Comparison of ENCODE assay signal across 9 cellular contexts in genomic region chr11:83035070-83035854, GRCh38. TPM values are rescaled to one million over a fixed set of nuclear protein-coding genes. Genes with fewer than 3 reads are reported as not detected.
DNase-seq lines count a peak whose midpoint lies in the region; ATAC-seq, FAIRE-seq and TF ChIP-seq lines count a peak whose summit lies in the region.
"Had no signal": no experiment of that assay in that cellular context is flagged by ENCODE, and none has a peak within 500 bp of the region (broad histone marks: within the 10 kb centered on the region; RNA-seq: fewer than 3 reads in every experiment).

No MANE protein-coding gene starts in this region.

- 29 to 65% methylated on average over 6 of the region's 6 CpGs for WGBS in esophagus squamous epithelium, 2 donors

- H3K4me1 ChIP-seq in esophagus squamous epithelium (peaks cover 23 to 51% (median 34%) of the 10 kb centered on the region in 3 donors), subcutaneous abdominal adipose tissue (ENCODE audit: control insufficient read depth in 5 of 5, insufficient read depth in 5 of 5, low read length in 5 of 5) (peaks cover 8 to 52% (median 40%) of the 10 kb centered on the region in 5 donors)

- peak overlapping the region in 1 of 4 donors; percentile 52 for H3K4me3 ChIP-seq in esophagus squamous epithelium
- peak overlapping the region in 4 of 5 donors; percentile 11 to 33 (median 20) for H3K4me3 ChIP-seq in subcutaneous abdominal adipose tissue (ENCODE audit: low read depth in 1 of 5, low read length in 5 of 5)

- ATAC-seq in GM21367 (IDR thresholded peaks at IDR 0.05; ENCODE audit: unreplicated experiment): peak; percentile 74

- DNase-seq in NCI-H2171 treated with DMSO at 0.1 percent for 48 hours (lab: John Stamatoyannopoulos, UW) (peak; percentile 43), esophagus squamous epithelium (lab: John Stamatoyannopoulos, UW) (no peak), EL (no peak), H54 (ENCODE audit: insufficient read length, low spot score) (no peak), SW480 (ENCODE audit: low spot score) (no peak), medulla oblongata (ENCODE audit: extremely low spot score) (no peak)

- no peaks in the 10 kb centered on the region for H3K36me3 ChIP-seq in esophagus squamous epithelium
- no peaks in the 10 kb centered on the region for H3K36me3 ChIP-seq in subcutaneous abdominal adipose tissue (ENCODE audit: control insufficient read depth in 5 of 5, insufficient read depth in 5 of 5, low read length in 5 of 5)

- H3K9ac ChIP-seq in subcutaneous abdominal adipose tissue (ENCODE audit: low read length in 5 of 5): peak overlapping the region in 1 of 5 donors; percentile 6

- no peak for TF ChIP-seq POLR2A in esophagus squamous epithelium (IDR thresholded peaks at IDR 0.05)
- TF ChIP-seq POLR2A in H54 (IDR thresholded peaks at IDR 0.05; ENCODE audit: low read depth, low read length): no peak

- H3K9me3 ChIP-seq in esophagus squamous epithelium (no peaks in the 10 kb centered on the region), subcutaneous abdominal adipose tissue (ENCODE audit: control insufficient read depth in 5 of 5, low read length in 5 of 5) (no peaks in the 10 kb centered on the region)

- TF ChIP-seq CTCF in esophagus squamous epithelium (IDR thresholded peaks at IDR 0.05): no peak

- H3K27me3 ChIP-seq in esophagus squamous epithelium (no peaks in the 10 kb centered on the region), subcutaneous abdominal adipose tissue (ENCODE audit: control insufficient read depth in 5 of 5, insufficient read depth in 4 of 5, low read length in 5 of 5) (no peaks in the 10 kb centered on the region)

- intact Hi-C loops in esophagus squamous epithelium (cut with DNase I): no loop called here

- H3K27ac ChIP-seq in esophagus squamous epithelium (peak overlapping the region; percentile 43 to 86 (median 76)), subcutaneous abdominal adipose tissue (ENCODE audit: low read depth, low read length) (peak overlapping the region; percentile 78)

- no peak for FAIRE-seq in H54 (lab: Jason Lieb, UNC)
- FAIRE-seq: H1 had no signal

RNA-seq across cellular contexts. Expression of gene RAB30, which starts 36.4 kb away (rescaled TPM):
- total RNA-seq in esophagus squamous epithelium: 1 to 10 TPM; 2.2 to 8.7 (median 6.0) TPM
